28 cellular contexts compared by ENCODE assay signal in the genomic region with DNA sequence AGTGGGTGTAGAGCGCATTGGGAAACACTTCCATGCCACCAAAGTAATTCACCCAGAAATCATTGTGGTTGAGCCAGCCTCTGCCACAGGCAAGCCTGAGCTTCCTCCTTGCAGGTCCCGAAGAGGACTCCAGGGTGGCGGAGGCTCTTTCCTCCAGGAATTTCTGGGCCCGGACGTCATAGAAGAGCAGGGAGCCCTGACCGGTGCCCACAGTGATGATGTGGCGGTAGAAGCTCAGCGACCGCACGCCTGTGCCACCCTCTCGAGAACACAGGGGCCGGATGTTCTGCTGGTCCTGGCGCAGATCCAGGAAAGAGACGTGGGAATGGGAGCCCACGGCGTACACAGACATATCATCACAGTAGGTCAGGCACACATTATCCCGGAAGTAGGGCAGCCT. TPM values are rescaled to one million over a fixed set of nuclear protein-coding genes. Genes with fewer than 3 reads are reported as not detected.
"Had no signal": no experiment of that assay in that cellular context is flagged by ENCODE, and none has a peak within 500 bp of the region (broad histone marks: within the 10 kb centered on the region; RNA-seq: fewer than 3 reads in every experiment).

No MANE protein-coding gene starts in this region.

- H3K4me1 ChIP-seq: adrenal gland, ascending aorta, esophagus muscularis mucosa, left lung, tibial nerve had no signal

- H3K36me3 ChIP-seq: adrenal gland, ascending aorta, brain microvascular endothelial cell, esophagus muscularis mucosa, left lung, neutrophil, ovary, tibial nerve had no signal

- H3K4me3 ChIP-seq: adrenal gland, ascending aorta, esophagus muscularis mucosa, left lung, ovary, tibial nerve had no signal

- H3K36me3 Mint-ChIP-seq: activated naive CD8-positive, alpha-beta T cell; natural killer cell; WTC11 had no signal

- H3K9me3 ChIP-seq: adrenal gland, ascending aorta, esophagus muscularis mucosa, left lung, neutrophil, ovary, tibial nerve had no signal

- H3K27me3 ChIP-seq: adrenal gland, ascending aorta, brain microvascular endothelial cell, ovary, tibial nerve had no signal

- DNase-seq: activated CD4-positive, alpha-beta T cell treated with anti-CD3 and anti-CD28 coated beads for 36 hours; activated CD4-positive, alpha-beta T cell treated with anti-CD3 and anti-CD28 coated beads, Interleukin-2, amount 50 U/mL, for 4 hours; activated CD8-positive, alpha-beta memory T cell treated with anti-CD3 and anti-CD28 coated beads for 24 hours; activated CD8-positive, alpha-beta memory T cell treated with anti-CD3 and anti-CD28 coated beads, Interleukin-2, amount 50 U/mL, for 4 hours; activated T-cell treated with anti-CD3 and anti-CD28 coated beads, Interleukin-2, amount 50 U/mL, for 24 hours; adrenal gland; brain microvascular endothelial cell; dermis blood vessel endothelial cell; effector CD8-positive, alpha-beta T cell; head of caudate nucleus; natural killer cell; stimulated activated CD4-positive, alpha-beta T cell treated with anti-CD3 and anti-CD28 coated beads, Interleukin-12 subunit alpha, Interleukin-12 subunit beta, amount 100 ng/mL, for 4 hours; stimulated activated CD4-positive, alpha-beta T cell treated with anti-CD3 and anti-CD28 coated beads, Interleukin-4, amount 100 ng/mL, for 4 hours; stimulated activated naive CD8-positive, alpha-beta T cell treated with anti-CD3 and anti-CD28 coated beads, Interleukin-15, Interleukin-2, amounts not matched to agents 100 U/mL and 50 U/mL, for 24 hours; substantia nigra had no signal

- H3K4me1 Mint-ChIP-seq: activated CD4-positive, alpha-beta T cell treated with anti-CD3 and anti-CD28 coated beads for 36 hours; activated T-helper 17 cell treated with anti-CD3 and anti-CD28 coated beads, Interleukin-2, amount 50 U/mL, for 72 hours; mesothelial cell of epicardium; natural killer cell had no signal

- ATAC-seq: activated CD4-positive, alpha-beta T cell treated with anti-CD3 and anti-CD28 coated beads for 36 hours; activated T-helper 17 cell treated with anti-CD3 and anti-CD28 coated beads, Interleukin-2, amount 50 U/mL, for 72 hours; left lung; natural killer cell; right cardiac atrium; stimulated activated naive CD8-positive, alpha-beta T cell treated with anti-CD3 and anti-CD28 coated beads, Interleukin-15, Interleukin-2, amounts not matched to agents 100 U/mL and 50 U/mL, for 24 hours had no signal

- H3K9me3 Mint-ChIP-seq: activated T-helper 17 cell treated with anti-CD3 and anti-CD28 coated beads, Interleukin-2, amount 50 U/mL, for 72 hours; WTC11 had no signal

- H3K27ac ChIP-seq: adrenal gland, ascending aorta, brain microvascular endothelial cell, esophagus muscularis mucosa, left lung, neutrophil, ovary, tibial nerve had no signal

- H3K27ac Mint-ChIP-seq: activated CD4-positive, alpha-beta T cell treated with anti-CD3 and anti-CD28 coated beads for 36 hours; activated naive CD8-positive, alpha-beta T cell; activated T-cell treated with anti-CD3 and anti-CD28 coated beads, Interleukin-2, amount 50 U/mL, for 24 hours; activated T-helper 17 cell treated with anti-CD3 and anti-CD28 coated beads, Interleukin-2, amount 50 U/mL, for 72 hours; mesothelial cell of epicardium; natural killer cell; T-helper 2 cell treated with Interferon-gamma antibody and Interleukin-4, amounts not matched to agents 5 μg/mL and 100 μg/mL, for 36 hours; WTC11 had no signal

- H3K27me3 Mint-ChIP-seq: activated CD4-positive, alpha-beta T cell treated with anti-CD3 and anti-CD28 coated beads for 36 hours; activated naive CD8-positive, alpha-beta T cell; activated T-helper 17 cell treated with anti-CD3 and anti-CD28 coated beads, Interleukin-2, amount 50 U/mL, for 72 hours had no signal

- H3K4me3 Mint-ChIP-seq: activated CD4-positive, alpha-beta T cell treated with anti-CD3 and anti-CD28 coated beads for 36 hours; activated naive CD8-positive, alpha-beta T cell; activated T-cell treated with anti-CD3 and anti-CD28 coated beads, Interleukin-2, amount 50 U/mL, for 24 hours; activated T-helper 17 cell treated with anti-CD3 and anti-CD28 coated beads, Interleukin-2, amount 50 U/mL, for 72 hours; mesothelial cell of epicardium; natural killer cell; T-helper 2 cell treated with Interferon-gamma antibody and Interleukin-4, amounts not matched to agents 5 μg/mL and 100 μg/mL, for 36 hours had no signal

RNA-seq across cellular contexts. Expression of gene DCAF12L1, which starts 1.3 kb away (rescaled TPM):
- total RNA-seq: activated CD4-positive, alpha-beta T cell treated with anti-CD3 and anti-CD28 coated beads for 36 hours; activated T-helper 17 cell treated with anti-CD3 and anti-CD28 coated beads, Interleukin-2, amount 50 U/mL, for 72 hours; adrenal gland; ascending aorta; esophagus muscularis mucosa; left lung; natural killer cell; tibial nerve had no signal
- polyA plus RNA-seq: keratinocyte, right cardiac atrium had no signal
